8 cellular contexts compared by ENCODE assay signal in the genomic region with DNA sequence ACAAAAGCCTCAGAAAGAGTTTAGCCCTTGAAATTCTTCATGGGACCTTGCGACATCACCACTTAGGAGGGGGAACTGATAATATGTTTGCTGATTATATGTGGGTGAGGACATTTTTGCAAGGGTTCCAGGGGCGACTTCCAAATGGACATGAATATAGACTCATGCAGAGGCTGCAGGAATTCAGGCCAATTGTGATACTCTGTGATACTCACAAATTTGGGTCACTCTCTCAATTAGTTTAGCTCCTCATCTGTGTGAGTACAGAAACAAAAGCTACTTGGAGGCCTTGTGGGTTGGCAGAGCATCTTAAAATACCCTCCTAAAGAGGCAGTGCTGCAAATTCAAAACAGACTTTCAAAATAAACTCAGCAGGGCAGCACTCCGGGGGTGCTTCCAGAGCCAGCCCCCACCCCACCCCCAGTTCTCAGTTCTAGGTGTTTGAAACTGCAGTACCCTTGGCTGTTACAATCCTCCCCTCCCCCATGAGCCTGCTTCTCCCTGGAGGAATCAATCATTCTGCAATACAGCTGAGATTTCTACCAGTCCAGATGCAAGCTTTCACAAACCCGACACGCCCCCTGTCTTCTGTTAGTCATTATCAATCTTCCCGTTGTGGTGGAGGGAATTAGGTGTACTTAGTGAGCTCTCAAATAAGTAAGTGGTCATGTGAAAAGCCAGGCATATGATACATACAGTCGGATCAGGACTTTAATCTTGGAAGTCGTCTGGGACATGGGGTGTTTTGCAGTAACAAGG.
DNase-seq lines count a peak whose midpoint lies in the region; ATAC-seq and TF ChIP-seq lines count a peak whose summit lies in the region.

No MANE protein-coding gene starts in this region.

- H2AFZ ChIP-seq in neuronal stem cell (ENCODE audit: low read length): no peak overlapping the region

- H2AK5ac ChIP-seq in neuronal stem cell (ENCODE audit: low read depth, low read length): no peak overlapping the region

- no peaks in the 10 kb centered on the region for H3K9me3 ChIP-seq in neuronal stem cell (replicated peaks in 1 of 2; ENCODE audit: control insufficient read depth in 2 of 2, insufficient read depth in 1 of 2, low read depth in 1 of 2, low read length in 2 of 2)

- no CpG with 5 or more reads among the region's 8 CpGs for WGBS in neuronal stem cell (ENCODE audit: extremely low coverage in 2 of 2, insufficient read length in 2 of 2, insufficient replicate concordance in 1 of 2), 2 donors

- POLR2A ChIA-PET in GM10248 (lab: Yijun Ruan, JAX): no interaction called here

- no peaks in the 10 kb centered on the region for H3K36me3 ChIP-seq in neuronal stem cell (replicated peaks in 1 of 2; ENCODE audit: control insufficient read depth in 2 of 2, insufficient read depth in 2 of 2, low read length in 2 of 2)

- no peak overlapping the region for H3K27ac ChIP-seq in neuronal stem cell (replicated peaks; ENCODE audit: low read length)

- CTCF ChIA-PET in GM10248 (lab: Yijun Ruan, JAX): interaction anchor here (0.9 to 5.0 kb wide), 10 partner anchors 8 to 235 kb away, joined by 3 to 31 read pairs (median 4); no protein-coding TSS in a partner anchor

- no peak overlapping the region for H2BK12ac ChIP-seq in neuronal stem cell (ENCODE audit: low read length)

- TF ChIP-seq CTCF in choroid plexus epithelial cell (conservative IDR thresholded peaks at IDR 0.05; ENCODE audit: low read depth, low read length) (peak; percentile 52), GM10248 (IDR thresholded peaks at IDR 0.05; ENCODE audit: control extremely low read depth, extremely low read depth, low read depth, missing control alignments) (no peak)

- H3K14ac ChIP-seq in neuronal stem cell (ENCODE audit: low read length): no peak overlapping the region

- no peak overlapping the region for H3K9ac ChIP-seq in neuronal stem cell (ENCODE audit: low read depth, low read length, poor library complexity)

- ATAC-seq in HG02588 (IDR thresholded peaks at IDR 0.05; ENCODE audit: unreplicated experiment): peak; percentile 43

- no peaks in the 10 kb centered on the region for H3K79me1 ChIP-seq in neuronal stem cell (ENCODE audit: low read depth, low read length)

- no peak overlapping the region for H2BK120ac ChIP-seq in neuronal stem cell (ENCODE audit: low read depth, low read length)

- DNase-seq in DMS153 (lab: John Stamatoyannopoulos, UW) (peak; percentile 25), DMS153 treated with DMSO at 0.1 percent for 48 hours (lab: John Stamatoyannopoulos, UW; ENCODE audit: unreplicated experiment) (no peak), NCI-H510A treated with DMSO at 0.1 percent for 48 hours (lab: John Stamatoyannopoulos, UW) (peak; percentile 58), choroid plexus epithelial cell (ENCODE audit: low read depth) (peak; percentile 91), neuronal stem cell (ENCODE audit: low spot score) (no peak), GM10248 (ENCODE audit: extremely low spot score) (no peak), KBM-7 (no peak)

- H3K4ac ChIP-seq in neuronal stem cell (ENCODE audit: low read length): no peak overlapping the region

- H3K4me3 ChIP-seq in choroid plexus epithelial cell (ENCODE audit: low read depth, low read length) (no peak overlapping the region), neuronal stem cell (ENCODE audit: low read length in 2 of 2) (no peak overlapping the region)

- peak overlapping the region; percentile 26 for H3K4me2 ChIP-seq in neuronal stem cell (ENCODE audit: insufficient read depth, low read length, poor library complexity, severe bottlenecking)

- H4K91ac ChIP-seq in neuronal stem cell (ENCODE audit: low read depth, low read length, poor library complexity): no peak overlapping the region

- H4K8ac ChIP-seq in neuronal stem cell (ENCODE audit: low read depth, low read length): no peak overlapping the region

- H3K27me3 ChIP-seq in neuronal stem cell (ENCODE audit: control insufficient read depth in 3 of 3, insufficient read depth in 3 of 3, low read depth in 1 of 3, low read length in 3 of 3): peaks cover 0 to 46% (median 0%) of the 10 kb centered on the region in 3 experiments

- no peak overlapping the region for H3K18ac ChIP-seq in neuronal stem cell (ENCODE audit: low read length)

- no peak overlapping the region for H3K23ac ChIP-seq in neuronal stem cell (ENCODE audit: low read depth, low read length, poor library complexity)

- H2BK15ac ChIP-seq in neuronal stem cell (ENCODE audit: low read length): no peak overlapping the region

- in situ Hi-C loops in KBM-7 (cut with MboI; ENCODE audit: low pct_unique_long_range_greater_than_20kb, low sequenced_read_pairs): no loop called here

- peaks cover 5 to 13% of the 10 kb centered on the region in 2 donors for H3K4me1 ChIP-seq in neuronal stem cell (ENCODE audit: control insufficient read depth in 2 of 2, insufficient read depth in 1 of 2, low read depth in 1 of 2, low read length in 2 of 2)

- no peak overlapping the region for H2BK5ac ChIP-seq in neuronal stem cell (ENCODE audit: low read length)

Comparison
In these comparisons a context has a peak if more than half of its experiments do, and no peak if none do; other contexts are left out.
1. DNase-seq: peak in DMS153 (single experiment), NCI-H510A treated with DMSO at 0.1 percent for 48 hours (single experiment) and choroid plexus epithelial cell (single experiment); none in DMS153 treated with DMSO at 0.1 percent for 48 hours (single experiment), neuronal stem cell (single experiment), GM10248 (single experiment) and KBM-7 (single experiment).